Comparison of ENCODE assay signal across 18 cellular contexts in the genomic region with DNA sequence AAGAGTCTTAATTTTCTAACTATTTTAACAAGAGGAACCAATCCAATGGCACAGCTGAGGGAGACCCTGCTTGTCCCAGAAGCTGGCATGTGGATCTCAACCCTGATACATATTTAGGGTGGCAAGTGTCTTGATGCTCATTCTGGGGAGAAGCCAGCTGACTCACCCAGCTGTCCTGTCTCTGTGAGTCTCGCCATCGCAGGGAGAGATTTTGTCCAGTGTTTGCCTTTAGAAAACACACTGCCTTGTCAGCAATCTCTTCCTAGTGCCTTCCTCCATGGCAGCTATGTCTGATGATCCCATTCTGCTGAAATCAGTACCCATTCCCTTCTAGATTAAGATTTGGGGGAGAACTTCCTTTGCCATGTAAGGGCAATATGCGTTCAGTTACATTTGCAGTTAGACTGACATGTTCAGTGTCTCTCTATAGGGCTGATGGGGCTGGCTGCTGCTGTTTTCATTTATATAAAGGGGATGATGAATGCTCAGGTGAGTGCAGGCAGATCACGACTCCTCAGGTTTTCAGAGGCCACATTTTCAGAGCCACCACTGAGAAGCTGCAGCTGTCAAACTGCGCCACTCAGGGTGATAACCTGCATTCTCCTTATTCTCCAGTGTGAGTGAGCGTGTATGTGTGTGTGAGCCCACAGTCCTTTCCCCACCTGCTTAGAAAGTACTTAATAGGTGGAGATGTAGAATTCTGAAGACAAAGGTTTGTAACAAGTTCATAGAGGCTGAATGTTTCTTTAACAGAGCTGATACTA.
A peak's percentile ranks its signal among the peaks of the same experiment; 100 is the strongest.
DNase-seq lines count a peak whose midpoint lies in the region; ATAC-seq, FAIRE-seq and TF ChIP-seq lines count a peak whose summit lies in the region.
"Had no signal": no experiment of that assay in that cellular context is flagged by ENCODE, and none has a peak within 500 bp of the region (broad histone marks: within the 10 kb centered on the region; RNA-seq: fewer than 3 reads in every experiment).

No MANE protein-coding gene starts in this region.

- H3F3A ChIP-seq in smooth muscle cell (ENCODE audit: low read depth): no peaks in the 10 kb centered on the region

- peak; percentile 20; the same call in 1 of the 3 replicates for ATAC-seq in SK-N-SH treated with all-trans-retinoic acid at 6 μM for 48 hours
- no peak for ATAC-seq in HG02852 (IDR thresholded peaks at IDR 0.05; ENCODE audit: unreplicated experiment)

- dilution Hi-C loops in keratinocyte (cut with MboI; ENCODE audit: extremely low pct_ligation_motif_present, low sequenced_read_pairs): no loop called here

- H3K27ac Mint-ChIP-seq in H9 (no peak overlapping the region), HFFc6 (no peak overlapping the region)
- H3K27ac Mint-ChIP-seq: CD14-positive monocyte had no signal

- DNase-seq in H9: no peak
- no peak for DNase-seq in keratinocyte (ENCODE audit: low read depth, low spot score)
- DNase-seq in smooth muscle cell (lab: John Stamatoyannopoulos, UW; ENCODE audit: unreplicated experiment): no peak
- DNase-seq in activated CD4-positive, alpha-beta T cell treated with anti-CD3 and anti-CD28 coated beads for 4 hours: no peak
- DNase-seq in HFFc6: no peak
- DNase-seq: DND-41, HCEC 1CT, KBM-7, NCI-H1105 treated with DMSO at 0.1 percent for 48 hours, NCI-H1694, NCI-H2227 treated with DMSO at 0.1 percent for 48 hours, NCI-H524, NCI-H82, OCI-M1, SHP77 treated with DMSO at 0.1 percent for 48 hours had no signal

- no peak for TF ChIP-seq CTCF in H9 (conservative IDR thresholded peaks at IDR 0.05)
- TF ChIP-seq CTCF in keratinocyte (optimal IDR thresholded peaks at IDR 0.05 in 1 of 3, IDR thresholded peaks at IDR 0.05 in 1 of 3, conservative IDR thresholded peaks at IDR 0.05 in 1 of 3; ENCODE audit: extremely low read depth in 1 of 3, insufficient read depth in 2 of 3, low read length in 3 of 3): no peak
- TF ChIP-seq CTCF in smooth muscle cell (IDR thresholded peaks at IDR 0.05; ENCODE audit: borderline replicate concordance, insufficient read depth, poor library complexity, severe bottlenecking): no peak
- TF ChIP-seq CTCF in HFFc6 (IDR thresholded peaks at IDR 0.05): no peak

- H3K9me3 ChIP-seq in H9 (ENCODE audit: control insufficient read depth, low read depth, low read length): no peaks in the 10 kb centered on the region
- no peaks in the 10 kb centered on the region for H3K9me3 ChIP-seq in keratinocyte (ENCODE audit: control insufficient read depth, low read depth, low read length)
- no peaks in the 10 kb centered on the region for H3K9me3 ChIP-seq in smooth muscle cell (replicated peaks; ENCODE audit: low read depth)

- no CpG with 5 or more reads among the region's 6 CpGs for WGBS in H9 (ENCODE audit: extremely low coverage, insufficient read length, low lambda C conversion rate)
- 66% methylated on average over 6 of the region's 6 CpGs for WGBS in smooth muscle cell (ENCODE audit: low lambda C conversion rate)

- no peaks in the 10 kb centered on the region for H3K79me1 ChIP-seq in H9 (ENCODE audit: insufficient read depth, low read depth, low read length, poor library complexity, severe bottlenecking)

- H3K27me3 Mint-ChIP-seq in H9 (ENCODE audit: low read depth) (no peaks in the 10 kb centered on the region; the same call in 1 of the 2 replicates), HFFc6 (ENCODE audit: insufficient read depth) (no peaks in the 10 kb centered on the region; the same call in none of the 2 replicates)

- H3K79me2 ChIP-seq in H9 (ENCODE audit: insufficient read depth, low read length) (no peaks in the 10 kb centered on the region), keratinocyte (ENCODE audit: control insufficient read depth, insufficient read depth, low read length) (no peaks in the 10 kb centered on the region), smooth muscle cell (ENCODE audit: low read depth) (no peaks in the 10 kb centered on the region)

- H3K4me3 Mint-ChIP-seq in H9 (no peak overlapping the region), HFFc6 (no peak overlapping the region)
- H3K4me3 Mint-ChIP-seq: CD14-positive monocyte had no signal

- H3K18ac ChIP-seq in H9 (ENCODE audit: insufficient read length, low read depth, low read length): no peak overlapping the region

- no peak overlapping the region for H2AFZ ChIP-seq in H9 (ENCODE audit: low read length)
- H2AFZ ChIP-seq in keratinocyte (ENCODE audit: control insufficient read depth, low read length): peak overlapping the region; percentile 47
- peak overlapping the region; percentile 4 for H2AFZ ChIP-seq in smooth muscle cell (ENCODE audit: low read depth)

- no peaks in the 10 kb centered on the region for H3K9me3 Mint-ChIP-seq in H9
- H3K9me3 Mint-ChIP-seq in HFFc6: no peaks in the 10 kb centered on the region

- no peak overlapping the region for H2BK5ac ChIP-seq in H9 (ENCODE audit: insufficient read length, low read length)

- H3K9ac ChIP-seq in H9 (ENCODE audit: extremely low read depth, insufficient read length, low read length) (no peak overlapping the region), keratinocyte (ENCODE audit: control insufficient read depth, extremely low read depth, insufficient read depth, low read length) (no peak overlapping the region), smooth muscle cell (ENCODE audit: low read depth) (no peak overlapping the region)

- H3K4me1 Mint-ChIP-seq in H9 (peaks cover 0 to 4% of the 10 kb centered on the region in 2 experiments; a peak in 2 of 4 replicates), HFFc6 (ENCODE audit: low read depth) (peaks cover 52% of the 10 kb centered on the region)
- H3K4me1 Mint-ChIP-seq: CD14-positive monocyte had no signal

- H4K8ac ChIP-seq in H9 (replicated peaks; ENCODE audit: insufficient read length, low read depth, low read length): no peak overlapping the region

- H4K20me1 ChIP-seq in H9 (ENCODE audit: control insufficient read depth, insufficient read depth, insufficient read length) (no peaks in the 10 kb centered on the region), keratinocyte (ENCODE audit: control insufficient read depth, extremely low read depth, insufficient read depth, low read length) (no peaks in the 10 kb centered on the region), smooth muscle cell (ENCODE audit: low read depth) (no peaks in the 10 kb centered on the region)

- no peak overlapping the region for H3K56ac ChIP-seq in H9 (ENCODE audit: insufficient read length, low read depth, low read length)

- H3K27me3 ChIP-seq in H9 (ENCODE audit: insufficient read depth, low read length): no peaks in the 10 kb centered on the region
- no peaks in the 10 kb centered on the region for H3K27me3 ChIP-seq in keratinocyte (ENCODE audit: control insufficient read depth, extremely low read depth, insufficient read depth, low read length)
- H3K27me3 ChIP-seq in smooth muscle cell (ENCODE audit: low read depth): no peaks in the 10 kb centered on the region

- H3K4me2 ChIP-seq in H9 (ENCODE audit: insufficient read depth, insufficient read length, low read length) (no peak overlapping the region), keratinocyte (ENCODE audit: control insufficient read depth, extremely low read depth, insufficient read depth, low read depth, low read length) (no peak overlapping the region), smooth muscle cell (no peak overlapping the region)

- H3K4ac ChIP-seq in H9 (ENCODE audit: low read depth, low read length): no peak overlapping the region

- H3K23ac ChIP-seq in H9 (ENCODE audit: insufficient read length, low read depth, low read length): peak overlapping the region; percentile 21

- H3K36me3 ChIP-seq in keratinocyte (ENCODE audit: control insufficient read depth in 2 of 2, extremely low read depth in 1 of 2, insufficient read depth in 2 of 2, low read length in 2 of 2) (no peaks in the 10 kb centered on the region), smooth muscle cell (ENCODE audit: low read depth) (no peaks in the 10 kb centered on the region)

- H3K4me1 ChIP-seq in H9 (ENCODE audit: insufficient read depth, low read length) (no peaks in the 10 kb centered on the region), keratinocyte (ENCODE audit: control insufficient read depth, extremely low read depth, insufficient read depth, low read length) (peaks cover 18% of the 10 kb centered on the region), smooth muscle cell (ENCODE audit: low read depth) (no peaks in the 10 kb centered on the region)

- H2BK15ac ChIP-seq in H9 (ENCODE audit: low read depth, low read length): no peak overlapping the region

- H3K27ac ChIP-seq in H9 (ENCODE audit: insufficient read length, low read depth, low read length) (no peak overlapping the region), keratinocyte (ENCODE audit: control insufficient read depth, insufficient read depth, low read length) (no peak overlapping the region), smooth muscle cell (ENCODE audit: low read depth) (no peak overlapping the region)

- H2BK20ac ChIP-seq in H9 (ENCODE audit: low read depth, low read length, poor library complexity, severe bottlenecking): no peak overlapping the region

- H4K5ac ChIP-seq in H9 (ENCODE audit: insufficient read length, low read depth, low read length): no peak overlapping the region

- FAIRE-seq in keratinocyte (lab: Jason Lieb, UNC): peak; percentile 36

- H3K4me3 ChIP-seq in keratinocyte (ENCODE audit: control insufficient read depth in 2 of 3, extremely low read depth in 1 of 3, insufficient read depth in 2 of 3, low read depth in 1 of 3, low read length in 3 of 3) (no peak overlapping the region), smooth muscle cell (no peak overlapping the region)

- H4K91ac ChIP-seq in H9 (ENCODE audit: insufficient read length, low read depth, low read length): no peak overlapping the region

- H3K23me2 ChIP-seq in H9 (ENCODE audit: insufficient read length, low read depth, low read length, poor library complexity, severe bottlenecking): no peaks in the 10 kb centered on the region

- no peak overlapping the region for H2BK120ac ChIP-seq in H9 (ENCODE audit: low read depth, low read length, poor library complexity, severe bottlenecking)

- H3K36me3 Mint-ChIP-seq in H9 (ENCODE audit: insufficient read depth in 1 of 3, low read depth in 3 of 3): no peaks in the 10 kb centered on the region
- no peaks in the 10 kb centered on the region for H3K36me3 Mint-ChIP-seq in HFFc6 (ENCODE audit: low read depth)
- H3K36me3 Mint-ChIP-seq: CD14-positive monocyte had no signal

- H2AK5ac ChIP-seq in H9 (ENCODE audit: insufficient read length, low read length): no peak overlapping the region

- no peak overlapping the region for H3K14ac ChIP-seq in H9 (ENCODE audit: insufficient read depth, low read length)

- H2BK12ac ChIP-seq in H9 (ENCODE audit: insufficient read length, low read depth, low read length): no peak overlapping the region

- no peak overlapping the region for H3T11ph ChIP-seq in H9 (ENCODE audit: low read length)

- no peaks in the 10 kb centered on the region for H3K9me1 ChIP-seq in keratinocyte (ENCODE audit: control insufficient read depth, extremely low read depth, insufficient read depth, low read length)

TF ChIP-seq in SK-N-SH treated with all-trans-retinoic acid at 6 μM for 48 hours, 23 proteins besides CTCF, POLR2A, EP300 and RAD21 (continues in another document):
- TF ChIP-seq ZC3H10 (CRISPR knock-in tag; IDR thresholded peaks at IDR 0.05) (no peak), OSR1 (CRISPR knock-in tag; IDR thresholded peaks at IDR 0.05) (no peak)
